In the genomic region with DNA sequence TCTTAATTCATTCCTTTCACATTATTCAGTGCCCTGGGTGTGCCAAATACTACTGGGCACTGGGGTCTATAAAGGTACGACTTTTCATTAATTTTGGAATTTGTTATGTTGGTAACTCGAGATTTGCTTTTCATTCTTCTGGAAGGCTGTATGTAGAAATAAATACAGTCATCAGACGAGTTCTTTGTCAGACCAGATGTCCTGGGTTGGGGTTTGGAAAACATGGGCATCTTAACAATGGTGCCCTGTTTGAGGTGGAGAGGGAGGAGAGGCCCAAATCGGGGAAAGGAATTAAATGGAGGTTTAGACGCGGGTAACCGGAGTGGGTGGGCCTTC, we compare ENCODE assay signal across 7 cellular contexts. TPM values are rescaled to one million over a fixed set of nuclear protein-coding genes. Genes with fewer than 3 reads are reported as not detected.
A peak's percentile ranks its signal among the peaks of the same experiment; 100 is the strongest.
DNase-seq lines count a peak whose midpoint lies in the region; ATAC-seq and TF ChIP-seq lines count a peak whose summit lies in the region.

No MANE protein-coding gene starts in this region.

- peak overlapping the region; percentile 16; the same call in 1 of the 2 replicates for H3K56ac ChIP-seq in IMR-90 (ENCODE audit: extremely low read depth, insufficient read depth, low read length)

- H3K9me1 ChIP-seq in IMR-90 (ENCODE audit: insufficient read depth, low read length) = peaks cover 3% of the 10 kb centered on the region; the same call in 1 of the 2 replicates

- peak overlapping the region; percentile 12 for H2BK5ac ChIP-seq in IMR-90 (ENCODE audit: low read depth, low read length, poor library complexity, severe bottlenecking)

- H2BK20ac ChIP-seq in IMR-90 (ENCODE audit: low read depth, low read length) = no peak overlapping the region

- H3K4ac ChIP-seq in IMR-90 (ENCODE audit: low read depth, low read length) = peak overlapping the region; percentile 69

- ATAC-seq in IMR-90 (ENCODE audit: low read depth) (no peak), left lung (no peak), HG03095 (IDR thresholded peaks at IDR 0.05; ENCODE audit: unreplicated experiment) (no peak), HG02970 (IDR thresholded peaks at IDR 0.05; ENCODE audit: low FRiP score, unreplicated experiment) (no peak)

- BruUV-seq in IMR-90 (replicated peaks; lab: Mats Ljungman, UMichigan) = no TSS peak

- H3K9me3 ChIP-seq in IMR-90 (ENCODE audit: control insufficient read depth, insufficient read depth, low read length) (no peaks in the 10 kb centered on the region), left lung (no peaks in the 10 kb centered on the region)

- H2BK120ac ChIP-seq in IMR-90 (ENCODE audit: low read depth, low read length) = peak overlapping the region; percentile 63; the same call in 1 of the 2 replicates

- 65% methylated on average over 2 of the region's 7 CpGs; no CpG with 5 or more reads in 1 of the 2 experiments for WGBS in IMR-90 (ENCODE audit: extremely low coverage in 2 of 2, insufficient read length in 1 of 2), 2 experiments

- no peaks in the 10 kb centered on the region for H3K27me3 ChIP-seq in IMR-90 (ENCODE audit: control insufficient read depth, insufficient read depth, low read length)
- peaks cover 0 to 9% of the 10 kb centered on the region in 2 donors for H3K27me3 ChIP-seq in left lung

- in situ Hi-C loops in IMR-90 (cut with MboI; ENCODE audit: low sequenced_read_pairs) = no loop called here

- intact Hi-C loops in IMR-90 (cut with micrococcal nuclease) (loop anchor here (2.0 to 10.0 kb wide), 4 partner anchors 53 to 295 kb away; a partner anchor contains a TSS), left lung (cut with DNase I) (loop anchor here in 1 of 2 donors (10.0 kb wide), 1 partner anchor 105 kb away; no protein-coding TSS in a partner anchor)

- H2AK9ac ChIP-seq in IMR-90 (replicated peaks; ENCODE audit: low read depth, low read length, poor library complexity) = peak overlapping the region; percentile 86

- H3K4me2 ChIP-seq in IMR-90 (ENCODE audit: low read depth, low read length) = peak overlapping the region; percentile 84

- H4K91ac ChIP-seq in IMR-90 (ENCODE audit: insufficient read depth, low read depth, low read length) = 0 out of 2 replicates have a peak overlapping the region, but pooled peaks have one; percentile 40

- H4K20me1 ChIP-seq in IMR-90 (ENCODE audit: insufficient read depth, low read length) = no peaks in the 10 kb centered on the region

- peak overlapping the region; percentile 73; the same call in 2 of the 3 replicates for H2BK15ac ChIP-seq in IMR-90 (ENCODE audit: low read depth, low read length)

- peak overlapping the region; percentile 84 for H3K4me3 ChIP-seq in IMR-90 (ENCODE audit: insufficient read depth, low read depth, low read length)
- peak overlapping the region; percentile 58 to 81 for H3K4me3 ChIP-seq in left lung

- TF ChIP-seq CTCF in IMR-90 (conservative IDR thresholded peaks at IDR 0.05; ENCODE audit: low read depth, low read length) (no peak), left lung (IDR thresholded peaks at IDR 0.05) (no peak)

- CTCF ChIA-PET in IMR-90 (lab: Yijun Ruan, JAX) = interaction anchor here (1.1 kb wide), 2 partner anchors 17 to 56 kb away, joined by 3 read pairs; no protein-coding TSS in a partner anchor

- H3K36me3 ChIP-seq in IMR-90 (ENCODE audit: control insufficient read depth, insufficient read depth, low read length) (no peaks in the 10 kb centered on the region), left lung (no peaks in the 10 kb centered on the region)

- no peak overlapping the region for H2AK5ac ChIP-seq in IMR-90 (ENCODE audit: low read depth, low read length)

- no peak overlapping the region; the same call in 1 of the 2 replicates for H3K27ac ChIP-seq in IMR-90 (ENCODE audit: insufficient read depth, low read length)
- H3K27ac ChIP-seq in angular gyrus (ENCODE audit: low read depth, low read length) = peak overlapping the region; percentile 96
- H3K27ac ChIP-seq in left lung = peak overlapping the region in 1 of 2 donors; percentile 68
- H3K27ac ChIP-seq in substantia nigra (ENCODE audit: low read depth, low read length, poor library complexity, severe bottlenecking) = peak overlapping the region; percentile 86

- peak overlapping the region; percentile 88 for H3K14ac ChIP-seq in IMR-90 (replicated peaks; ENCODE audit: low read depth, low read length)

- H4K8ac ChIP-seq in IMR-90 (ENCODE audit: low read depth in 2 of 2, low read length in 2 of 2) = peak overlapping the region; percentile 90 to 99

- dilution Hi-C loops in IMR-90 (cut with HindIII; ENCODE audit: low sequenced_read_pairs, unreplicated experiment) = no loop called here

- peak overlapping the region; percentile 39; the same call in 1 of the 2 replicates for H3K23ac ChIP-seq in IMR-90 (ENCODE audit: low read depth, low read length)

- DNase-seq in IMR-90 = no peak
- DNase-seq in left lung = no peak
- DNase-seq in substantia nigra (lab: John Stamatoyannopoulos, UW) = peak in 1 of 49 donors; percentile 66
- DNase-seq in mucosa of gallbladder (ENCODE audit: low spot score) = no peak

- no peaks in the 10 kb centered on the region; the same call in 1 of the 2 replicates for H3K4me1 ChIP-seq in IMR-90 (ENCODE audit: control insufficient read depth, insufficient read depth, low read length)
- peaks cover 6 to 8% of the 10 kb centered on the region in 2 donors for H3K4me1 ChIP-seq in left lung

- peak overlapping the region; percentile 94 for H2AFZ ChIP-seq in IMR-90 (replicated peaks; ENCODE audit: low read length, poor library complexity)

- H4K5ac ChIP-seq in IMR-90 (ENCODE audit: low read depth, low read length) = peak overlapping the region; percentile 66

- TF ChIP-seq POLR2A in IMR-90 (IDR thresholded peaks at IDR 0.05; ENCODE audit: low read depth, low read length) = no peak

- peak overlapping the region; percentile 48; the same call in 1 of the 2 replicates for H3K9ac ChIP-seq in IMR-90 (ENCODE audit: low read depth, low read length)

- POLR2A ChIA-PET in IMR-90 (lab: Charles Lee; ENCODE audit: unreplicated experiment) = no interaction called here

- H3K79me1 ChIP-seq in IMR-90 (ENCODE audit: low read depth in 1 of 2, low read length in 2 of 2) = peaks cover 4 to 27% of the 10 kb centered on the region in 2 experiments; a peak in 3 of 4 replicates

- no peak for TF ChIP-seq RAD21 in IMR-90 (IDR thresholded peaks at IDR 0.05; ENCODE audit: low read length)

- peak overlapping the region; percentile 16; the same call in 1 of the 2 replicates for H3K18ac ChIP-seq in IMR-90 (ENCODE audit: low read depth, low read length)

TF ChIP-seq in IMR-90, 13 proteins besides CTCF, POLR2A, EP300 and RAD21:
- TF ChIP-seq CEBPB (IDR thresholded peaks at IDR 0.05; ENCODE audit: low read depth, low read length) (no peak), CHD1 (IDR thresholded peaks at IDR 0.05; ENCODE audit: low read depth, low read length) (no peak), FOS (IDR thresholded peaks at IDR 0.05; ENCODE audit: low read depth, low read length) (no peak), BHLHE40 (IDR thresholded peaks at IDR 0.05; ENCODE audit: low read depth, low read length) (no peak), NFE2L2 (IDR thresholded peaks at IDR 0.05; ENCODE audit: low read depth, low read length) (no peak), MAFK (IDR thresholded peaks at IDR 0.05; ENCODE audit: low read depth, low read length) (no peak), SMC3 (IDR thresholded peaks at IDR 0.05; ENCODE audit: low read depth, low read length) (no peak), RFX5 (IDR thresholded peaks at IDR 0.05; ENCODE audit: low read depth, low read length) (no peak), MAZ (IDR thresholded peaks at IDR 0.05; ENCODE audit: borderline replicate concordance, low read depth, low read length) (no peak), MXI1 (IDR thresholded peaks at IDR 0.05; ENCODE audit: borderline replicate concordance, low read depth, low read length) (no peak), RCOR1 (IDR thresholded peaks at IDR 0.05; ENCODE audit: insufficient replicate concordance, low read length) (no peak)
- TF ChIP-seq, protein P1, sequence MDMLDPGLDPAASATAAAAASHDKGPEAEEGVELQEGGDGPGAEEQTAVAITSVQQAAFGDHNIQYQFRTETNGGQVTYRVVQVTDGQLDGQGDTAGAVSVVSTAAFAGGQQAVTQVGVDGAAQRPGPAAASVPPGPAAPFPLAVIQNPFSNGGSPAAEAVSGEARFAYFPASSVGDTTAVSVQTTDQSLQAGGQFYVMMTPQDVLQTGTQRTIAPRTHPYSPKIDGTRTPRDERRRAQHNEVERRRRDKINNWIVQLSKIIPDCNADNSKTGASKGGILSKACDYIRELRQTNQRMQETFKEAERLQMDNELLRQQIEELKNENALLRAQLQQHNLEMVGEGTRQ (IDR thresholded peaks at IDR 0.05; ENCODE audit: low read depth, low read length) = no peak
- TF ChIP-seq, protein P2, sequence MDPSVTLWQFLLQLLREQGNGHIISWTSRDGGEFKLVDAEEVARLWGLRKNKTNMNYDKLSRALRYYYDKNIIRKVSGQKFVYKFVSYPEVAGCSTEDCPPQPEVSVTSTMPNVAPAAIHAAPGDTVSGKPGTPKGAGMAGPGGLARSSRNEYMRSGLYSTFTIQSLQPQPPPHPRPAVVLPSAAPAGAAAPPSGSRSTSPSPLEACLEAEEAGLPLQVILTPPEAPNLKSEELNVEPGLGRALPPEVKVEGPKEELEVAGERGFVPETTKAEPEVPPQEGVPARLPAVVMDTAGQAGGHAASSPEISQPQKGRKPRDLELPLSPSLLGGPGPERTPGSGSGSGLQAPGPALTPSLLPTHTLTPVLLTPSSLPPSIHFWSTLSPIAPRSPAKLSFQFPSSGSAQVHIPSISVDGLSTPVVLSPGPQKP (IDR thresholded peaks at IDR 0.05; ENCODE audit: borderline replicate concordance, low read depth, low read length) = no peak

RNA-seq across cellular contexts. Expression of a gene that starts 0.7 kb away (rescaled TPM):
- total RNA-seq in IMR-90 (2012; rRNA removed) (29.6 and 38.0 TPM in 2 replicates), left lung (10 to 100 TPM; 18.2 to 20.7 TPM), mucosa of gallbladder (21.8 TPM)
- polyA plus RNA-seq in IMR-90 (2012; rRNA removed) = 14.1 and 15.3 TPM in 2 replicates
- 4.0 and 5.7 TPM in 2 replicates for polyA plus RNA-seq in IMR-90 (2012; cell fraction: cytosol; rRNA removed)
- polyA plus RNA-seq in IMR-90 (2012; cell fraction: nucleus; rRNA removed; ENCODE audit: low replicate concordance) = 1.5 and 12.9 TPM in 2 replicates
